1 cellular context compared by ENCODE assay signal in genomic region chrX:47619486-47620302, GRCh38.
TF ChIP-seq lines count a peak whose summit lies in the region.

Gene SYN1, minus strand, starts transcription at chrX:47619857. Its CDS starts 129 bp downstream, at chrX:47619728.

TF ChIP-seq in HEK293, 187 proteins besides CTCF, POLR2A, EP300 and RAD21 (continued from another document and continues in another):
- TF ChIP-seq ZFP37 (tag by site-specific recombination; IDR thresholded peaks at IDR 0.05) = no peak
- no peak for TF ChIP-seq ZNF24 (tag by site-specific recombination; IDR thresholded peaks at IDR 0.05)
- TF ChIP-seq ZNF830 (tag by site-specific recombination; IDR thresholded peaks at IDR 0.05; ENCODE audit: low read depth) = no peak
- TF ChIP-seq ZNF280C (tag by site-specific recombination; IDR thresholded peaks at IDR 0.05) = no peak
- no peak for TF ChIP-seq IKZF3 (tag by site-specific recombination; IDR thresholded peaks at IDR 0.05)
- TF ChIP-seq ZNF777 (tag by site-specific recombination; IDR thresholded peaks at IDR 0.05; ENCODE audit: borderline replicate concordance) = no peak
- no peak for TF ChIP-seq ZNF449 (tag by site-specific recombination; IDR thresholded peaks at IDR 0.05)
- no peak for TF ChIP-seq RBAK (tag by site-specific recombination; IDR thresholded peaks at IDR 0.05)
- no peak for TF ChIP-seq ELK4 (IDR thresholded peaks at IDR 0.05; ENCODE audit: borderline replicate concordance, low read depth, low read length)
- no peak for TF ChIP-seq HOXD13 (CRISPR knock-in tag; IDR thresholded peaks at IDR 0.05; ENCODE audit: borderline replicate concordance)
- no peak for TF ChIP-seq AEBP2 (tag by site-specific recombination; IDR thresholded peaks at IDR 0.05; ENCODE audit: borderline replicate concordance)
- no peak for TF ChIP-seq ZBTB20 (tag by site-specific recombination; IDR thresholded peaks at IDR 0.05)
- TF ChIP-seq ZNF37A (tag by site-specific recombination; IDR thresholded peaks at IDR 0.05) = no peak
- TF ChIP-seq KLF10 (tag by site-specific recombination; IDR thresholded peaks at IDR 0.05) = peak; percentile 52; the same call in 1 of the 2 replicates
- no peak for TF ChIP-seq ZNF521 (tag by site-specific recombination; IDR thresholded peaks at IDR 0.05)
- TF ChIP-seq ZNF768 (tag by site-specific recombination; IDR thresholded peaks at IDR 0.05) = no peak
- TF ChIP-seq ZNF514 (tag by site-specific recombination; IDR thresholded peaks at IDR 0.05) = no peak
- TF ChIP-seq OVOL3 (tag by site-specific recombination; IDR thresholded peaks at IDR 0.05) = no peak
- TF ChIP-seq ZNF354C (tag by site-specific recombination; IDR thresholded peaks at IDR 0.05; ENCODE audit: borderline replicate concordance, low read depth) = no peak
- no peak for TF ChIP-seq ZNF214 (tag by site-specific recombination; IDR thresholded peaks at IDR 0.05; ENCODE audit: borderline replicate concordance)
- no peak for TF ChIP-seq ZNF148 (tag by site-specific recombination; IDR thresholded peaks at IDR 0.05; ENCODE audit: borderline replicate concordance)
- TF ChIP-seq ZNF747 (tag by site-specific recombination; IDR thresholded peaks at IDR 0.05) = no peak
- no peak for TF ChIP-seq ZNF707 (tag by site-specific recombination; IDR thresholded peaks at IDR 0.05)
- no peak for TF ChIP-seq ZNF654 (tag by site-specific recombination; IDR thresholded peaks at IDR 0.05; ENCODE audit: low read depth)
- no peak for TF ChIP-seq ZSCAN4 (tag by site-specific recombination; IDR thresholded peaks at IDR 0.05)
- no peak for TF ChIP-seq ZNF792 (tag by site-specific recombination; IDR thresholded peaks at IDR 0.05)
- no peak for TF ChIP-seq ZNF311 (tag by site-specific recombination; IDR thresholded peaks at IDR 0.05; ENCODE audit: borderline replicate concordance)
- TF ChIP-seq SETDB1 (IDR thresholded peaks at IDR 0.05; ENCODE audit: insufficient read length, low read length) = no peak
- TF ChIP-seq GLIS2 (tag by site-specific recombination; IDR thresholded peaks at IDR 0.05) = peak; percentile 71; the same call in 1 of the 2 replicates
- TF ChIP-seq ZNF433 (tag by site-specific recombination; IDR thresholded peaks at IDR 0.05; ENCODE audit: low read depth) = no peak
- TF ChIP-seq ZBTB6 (tag by site-specific recombination; IDR thresholded peaks at IDR 0.05) = no peak
- TF ChIP-seq ZNF121 (tag by site-specific recombination; IDR thresholded peaks at IDR 0.05) = no peak
- no peak for TF ChIP-seq ZNF146 (tag by site-specific recombination; IDR thresholded peaks at IDR 0.05)
- no peak for TF ChIP-seq SCRT1 (tag by site-specific recombination; IDR thresholded peaks at IDR 0.05; ENCODE audit: borderline replicate concordance)
- TF ChIP-seq ZNF239 (tag by site-specific recombination; IDR thresholded peaks at IDR 0.05) = no peak
- no peak for TF ChIP-seq WT1 (tag by site-specific recombination; IDR thresholded peaks at IDR 0.05)
- no peak; the same call in 1 of the 2 replicates for TF ChIP-seq ZNF335 (tag by site-specific recombination; conservative IDR thresholded peaks at IDR 0.05)
- peak; percentile 68; the same call in 1 of the 2 replicates for TF ChIP-seq ZNF184 (tag by site-specific recombination; IDR thresholded peaks at IDR 0.05)
- no peak for TF ChIP-seq ZSCAN23 (tag by site-specific recombination; IDR thresholded peaks at IDR 0.05)
- no peak for TF ChIP-seq ZNF791 (tag by site-specific recombination; IDR thresholded peaks at IDR 0.05)
- TF ChIP-seq ZNF76 (tag by site-specific recombination; IDR thresholded peaks at IDR 0.05; ENCODE audit: borderline replicate concordance, low read depth) = peak; percentile 40; the same call in 1 of the 2 replicates
- no peak for TF ChIP-seq ZNF10 (tag by site-specific recombination; IDR thresholded peaks at IDR 0.05)
- no peak for TF ChIP-seq GLI4 (tag by site-specific recombination; IDR thresholded peaks at IDR 0.05)
- TF ChIP-seq REST (tag by site-specific recombination; IDR thresholded peaks at IDR 0.05) = peak; percentile 98
- no peak for TF ChIP-seq ZNF26 (tag by site-specific recombination; IDR thresholded peaks at IDR 0.05)
- no peak for TF ChIP-seq MEIS1 (CRISPR knock-in tag; IDR thresholded peaks at IDR 0.05; ENCODE audit: borderline replicate concordance)
- no peak for TF ChIP-seq ZNF510 (tag by site-specific recombination; IDR thresholded peaks at IDR 0.05; ENCODE audit: insufficient replicate concordance)
- TF ChIP-seq ZNF292 (tag by site-specific recombination; IDR thresholded peaks at IDR 0.05; ENCODE audit: borderline replicate concordance, low read depth) = no peak
- no peak for TF ChIP-seq OSR2 (tag by site-specific recombination; IDR thresholded peaks at IDR 0.05)
- no peak for TF ChIP-seq ZNF175 (tag by site-specific recombination; IDR thresholded peaks at IDR 0.05)
- no peak for TF ChIP-seq MZF1 (tag by site-specific recombination; IDR thresholded peaks at IDR 0.05; ENCODE audit: borderline replicate concordance)
